ENCODE assay signal across 1 cellular context in the genomic region with DNA sequence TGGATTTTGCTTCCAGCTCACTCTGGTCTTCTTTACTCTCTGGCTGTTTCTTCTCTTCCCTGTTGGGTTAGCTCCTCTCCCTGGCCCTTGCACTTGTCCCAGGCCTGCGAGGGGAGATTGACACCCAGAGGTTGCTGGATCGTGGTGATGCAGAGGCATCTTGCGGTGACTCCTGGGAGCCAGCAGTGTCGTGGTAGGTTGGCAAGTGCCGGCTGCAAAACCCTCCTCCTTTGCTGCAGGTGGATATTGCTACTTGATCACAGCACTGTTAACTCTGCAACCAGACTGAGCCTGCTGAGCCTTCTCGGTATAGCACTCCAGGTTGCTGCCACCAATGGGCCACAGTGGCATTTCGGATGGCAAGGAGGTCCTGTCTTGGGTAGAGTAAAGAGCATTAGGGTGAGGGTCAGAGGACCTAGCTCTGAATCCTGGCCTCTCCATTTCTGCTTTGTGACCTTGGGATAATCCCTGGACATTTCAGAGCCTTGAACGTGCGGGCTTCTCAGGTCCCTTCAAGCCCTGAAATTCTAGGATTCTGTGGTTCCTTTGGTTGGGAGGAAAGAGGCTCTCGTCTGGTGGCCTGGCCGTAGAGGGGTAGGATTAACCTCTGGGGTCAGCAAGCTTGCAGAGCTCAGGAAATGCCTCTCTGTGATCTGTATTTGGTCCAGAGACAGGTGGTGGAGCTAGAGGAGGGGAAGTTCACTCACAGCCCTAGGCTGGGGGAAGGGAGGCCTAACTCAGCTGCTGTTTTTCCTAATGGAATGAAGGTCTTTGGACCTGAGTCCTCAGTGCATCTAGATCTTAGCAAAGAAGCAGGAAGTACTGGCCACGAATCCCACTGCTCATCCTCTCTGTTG.
TF ChIP-seq lines count a peak whose summit lies in the region.

No MANE protein-coding gene starts in this region.

TF ChIP-seq in HepG2, 621 proteins besides CTCF, POLR2A, EP300 and RAD21 (continued from another document and continues in another):
- peak; percentile 69 for TF ChIP-seq ZNF317 (CRISPR knock-in tag; IDR thresholded peaks at IDR 0.05)
- TF ChIP-seq ZSCAN22 (CRISPR knock-in tag; IDR thresholded peaks at IDR 0.05), result no peak
- TF ChIP-seq JARID2 (CRISPR knock-in tag; IDR thresholded peaks at IDR 0.05; ENCODE audit: insufficient replicate concordance), result no peak
- TF ChIP-seq KLF9 (CRISPR knock-in tag; IDR thresholded peaks at IDR 0.05; ENCODE audit: low read depth), result no peak
- TF ChIP-seq ZNF678 (CRISPR knock-in tag; IDR thresholded peaks at IDR 0.05), result no peak
- TF ChIP-seq, protein P1, sequence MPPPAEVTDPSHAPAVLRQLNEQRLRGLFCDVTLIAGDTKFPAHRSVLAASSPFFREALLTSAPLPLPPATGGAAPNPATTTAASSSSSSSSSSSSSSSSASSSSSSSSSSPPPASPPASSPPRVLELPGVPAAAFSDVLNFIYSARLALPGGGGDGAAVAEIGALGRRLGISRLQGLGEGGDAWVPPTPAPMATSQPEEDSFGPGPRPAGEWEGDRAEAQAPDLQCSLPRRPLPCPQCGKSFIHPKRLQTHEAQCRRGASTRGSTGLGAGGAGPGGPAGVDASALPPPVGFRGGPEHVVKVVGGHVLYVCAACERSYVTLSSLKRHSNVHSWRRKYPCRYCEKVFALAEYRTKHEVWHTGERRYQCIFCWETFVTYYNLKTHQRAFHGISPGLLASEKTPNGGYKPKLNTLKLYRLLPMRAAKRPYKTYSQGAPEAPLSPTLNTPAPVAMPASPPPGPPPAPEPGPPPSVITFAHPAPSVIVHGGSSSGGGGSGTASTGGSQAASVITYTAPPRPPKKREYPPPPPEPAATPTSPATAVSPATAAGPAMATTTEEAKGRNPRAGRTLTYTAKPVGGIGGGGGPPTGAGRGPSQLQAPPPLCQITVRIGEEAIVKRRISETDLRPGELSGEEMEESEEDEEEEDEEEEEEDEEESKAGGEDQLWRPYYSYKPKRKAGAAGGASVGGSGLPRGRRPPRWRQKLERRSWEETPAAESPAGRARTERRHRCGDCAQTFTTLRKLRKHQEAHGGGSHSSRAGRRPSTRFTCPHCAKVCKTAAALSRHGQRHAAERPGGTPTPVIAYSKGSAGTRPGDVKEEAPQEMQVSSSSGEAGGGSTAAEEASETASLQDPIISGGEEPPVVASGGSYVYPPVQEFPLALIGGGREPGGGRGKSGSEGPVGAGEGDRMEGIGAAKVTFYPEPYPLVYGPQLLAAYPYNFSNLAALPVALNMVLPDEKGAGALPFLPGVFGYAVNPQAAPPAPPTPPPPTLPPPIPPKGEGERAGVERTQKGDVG (CRISPR knock-in tag; IDR thresholded peaks at IDR 0.05; ENCODE audit: borderline replicate concordance), result no peak
- no peak for TF ChIP-seq ZBTB7B (CRISPR knock-in tag; IDR thresholded peaks at IDR 0.05)
- TF ChIP-seq CBX1 (IDR thresholded peaks at IDR 0.05; ENCODE audit: low read depth), result peak; percentile 33
- no peak for TF ChIP-seq GTF3A (CRISPR knock-in tag; conservative IDR thresholded peaks at IDR 0.05)
- no peak; the same call in 1 of the 2 replicates for TF ChIP-seq CBX5 (CRISPR knock-in tag; IDR thresholded peaks at IDR 0.05; ENCODE audit: borderline replicate concordance)
- peak; percentile 47; the same call in 1 of the 2 replicates for TF ChIP-seq FOXA3 (CRISPR knock-in tag; IDR thresholded peaks at IDR 0.05)
- TF ChIP-seq SRSF1 (optimal IDR thresholded peaks at IDR 0.05; ENCODE audit: low read depth, low read length), result no peak
- TF ChIP-seq KDM4B (CRISPR knock-in tag; IDR thresholded peaks at IDR 0.05), result no peak
- TF ChIP-seq ZNF768 (CRISPR knock-in tag; IDR thresholded peaks at IDR 0.05), result no peak
- TF ChIP-seq, protein P2, sequence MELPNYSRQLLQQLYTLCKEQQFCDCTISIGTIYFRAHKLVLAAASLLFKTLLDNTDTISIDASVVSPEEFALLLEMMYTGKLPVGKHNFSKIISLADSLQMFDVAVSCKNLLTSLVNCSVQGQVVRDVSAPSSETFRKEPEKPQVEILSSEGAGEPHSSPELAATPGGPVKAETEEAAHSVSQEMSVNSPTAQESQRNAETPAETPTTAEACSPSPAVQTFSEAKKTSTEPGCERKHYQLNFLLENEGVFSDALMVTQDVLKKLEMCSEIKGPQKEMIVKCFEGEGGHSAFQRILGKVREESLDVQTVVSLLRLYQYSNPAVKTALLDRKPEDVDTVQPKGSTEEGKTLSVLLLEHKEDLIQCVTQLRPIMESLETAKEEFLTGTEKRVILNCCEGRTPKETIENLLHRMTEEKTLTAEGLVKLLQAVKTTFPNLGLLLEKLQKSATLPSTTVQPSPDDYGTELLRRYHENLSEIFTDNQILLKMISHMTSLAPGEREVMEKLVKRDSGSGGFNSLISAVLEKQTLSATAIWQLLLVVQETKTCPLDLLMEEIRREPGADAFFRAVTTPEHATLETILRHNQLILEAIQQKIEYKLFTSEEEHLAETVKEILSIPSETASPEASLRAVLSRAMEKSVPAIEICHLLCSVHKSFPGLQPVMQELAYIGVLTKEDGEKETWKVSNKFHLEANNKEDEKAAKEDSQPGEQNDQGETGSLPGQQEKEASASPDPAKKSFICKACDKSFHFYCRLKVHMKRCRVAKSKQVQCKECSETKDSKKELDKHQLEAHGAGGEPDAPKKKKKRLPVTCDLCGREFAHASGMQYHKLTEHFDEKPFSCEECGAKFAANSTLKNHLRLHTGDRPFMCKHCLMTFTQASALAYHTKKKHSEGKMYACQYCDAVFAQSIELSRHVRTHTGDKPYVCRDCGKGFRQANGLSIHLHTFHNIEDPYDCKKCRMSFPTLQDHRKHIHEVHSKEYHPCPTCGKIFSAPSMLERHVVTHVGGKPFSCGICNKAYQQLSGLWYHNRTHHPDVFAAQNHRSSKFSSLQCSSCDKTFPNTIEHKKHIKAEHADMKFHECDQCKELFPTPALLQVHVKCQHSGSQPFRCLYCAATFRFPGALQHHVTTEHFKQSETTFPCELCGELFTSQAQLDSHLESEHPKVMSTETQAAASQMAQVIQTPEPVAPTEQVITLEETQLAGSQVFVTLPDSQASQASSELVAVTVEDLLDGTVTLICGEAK (IDR thresholded peaks at IDR 0.05), result no peak
- TF ChIP-seq, protein P2 (CRISPR knock-in tag; IDR thresholded peaks at IDR 0.05), result no peak; the same call in 1 of the 2 replicates
- peak; percentile 47; the same call in 1 of the 2 replicates for TF ChIP-seq SPEN (CRISPR knock-in tag; IDR thresholded peaks at IDR 0.05; ENCODE audit: low read depth)
- TF ChIP-seq KLF6 (CRISPR knock-in tag; IDR thresholded peaks at IDR 0.05), result no peak
- no peak for TF ChIP-seq NFIC (IDR thresholded peaks at IDR 0.05; ENCODE audit: low read length)
- TF ChIP-seq NAIF1 (CRISPR knock-in tag; IDR thresholded peaks at IDR 0.05; ENCODE audit: borderline replicate concordance), result no peak
- TF ChIP-seq, protein P3, sequence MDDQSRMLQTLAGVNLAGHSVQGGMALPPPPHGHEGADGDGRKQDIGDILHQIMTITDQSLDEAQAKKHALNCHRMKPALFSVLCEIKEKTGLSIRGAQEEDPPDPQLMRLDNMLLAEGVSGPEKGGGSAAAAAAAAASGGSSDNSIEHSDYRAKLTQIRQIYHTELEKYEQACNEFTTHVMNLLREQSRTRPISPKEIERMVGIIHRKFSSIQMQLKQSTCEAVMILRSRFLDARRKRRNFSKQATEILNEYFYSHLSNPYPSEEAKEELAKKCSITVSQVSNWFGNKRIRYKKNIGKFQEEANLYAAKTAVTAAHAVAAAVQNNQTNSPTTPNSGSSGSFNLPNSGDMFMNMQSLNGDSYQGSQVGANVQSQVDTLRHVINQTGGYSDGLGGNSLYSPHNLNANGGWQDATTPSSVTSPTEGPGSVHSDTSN (CRISPR knock-in tag; IDR thresholded peaks at IDR 0.05; ENCODE audit: borderline replicate concordance), result no peak
- no peak for TF ChIP-seq MTF1 (CRISPR knock-in tag; IDR thresholded peaks at IDR 0.05)
- TF ChIP-seq, protein P4, sequence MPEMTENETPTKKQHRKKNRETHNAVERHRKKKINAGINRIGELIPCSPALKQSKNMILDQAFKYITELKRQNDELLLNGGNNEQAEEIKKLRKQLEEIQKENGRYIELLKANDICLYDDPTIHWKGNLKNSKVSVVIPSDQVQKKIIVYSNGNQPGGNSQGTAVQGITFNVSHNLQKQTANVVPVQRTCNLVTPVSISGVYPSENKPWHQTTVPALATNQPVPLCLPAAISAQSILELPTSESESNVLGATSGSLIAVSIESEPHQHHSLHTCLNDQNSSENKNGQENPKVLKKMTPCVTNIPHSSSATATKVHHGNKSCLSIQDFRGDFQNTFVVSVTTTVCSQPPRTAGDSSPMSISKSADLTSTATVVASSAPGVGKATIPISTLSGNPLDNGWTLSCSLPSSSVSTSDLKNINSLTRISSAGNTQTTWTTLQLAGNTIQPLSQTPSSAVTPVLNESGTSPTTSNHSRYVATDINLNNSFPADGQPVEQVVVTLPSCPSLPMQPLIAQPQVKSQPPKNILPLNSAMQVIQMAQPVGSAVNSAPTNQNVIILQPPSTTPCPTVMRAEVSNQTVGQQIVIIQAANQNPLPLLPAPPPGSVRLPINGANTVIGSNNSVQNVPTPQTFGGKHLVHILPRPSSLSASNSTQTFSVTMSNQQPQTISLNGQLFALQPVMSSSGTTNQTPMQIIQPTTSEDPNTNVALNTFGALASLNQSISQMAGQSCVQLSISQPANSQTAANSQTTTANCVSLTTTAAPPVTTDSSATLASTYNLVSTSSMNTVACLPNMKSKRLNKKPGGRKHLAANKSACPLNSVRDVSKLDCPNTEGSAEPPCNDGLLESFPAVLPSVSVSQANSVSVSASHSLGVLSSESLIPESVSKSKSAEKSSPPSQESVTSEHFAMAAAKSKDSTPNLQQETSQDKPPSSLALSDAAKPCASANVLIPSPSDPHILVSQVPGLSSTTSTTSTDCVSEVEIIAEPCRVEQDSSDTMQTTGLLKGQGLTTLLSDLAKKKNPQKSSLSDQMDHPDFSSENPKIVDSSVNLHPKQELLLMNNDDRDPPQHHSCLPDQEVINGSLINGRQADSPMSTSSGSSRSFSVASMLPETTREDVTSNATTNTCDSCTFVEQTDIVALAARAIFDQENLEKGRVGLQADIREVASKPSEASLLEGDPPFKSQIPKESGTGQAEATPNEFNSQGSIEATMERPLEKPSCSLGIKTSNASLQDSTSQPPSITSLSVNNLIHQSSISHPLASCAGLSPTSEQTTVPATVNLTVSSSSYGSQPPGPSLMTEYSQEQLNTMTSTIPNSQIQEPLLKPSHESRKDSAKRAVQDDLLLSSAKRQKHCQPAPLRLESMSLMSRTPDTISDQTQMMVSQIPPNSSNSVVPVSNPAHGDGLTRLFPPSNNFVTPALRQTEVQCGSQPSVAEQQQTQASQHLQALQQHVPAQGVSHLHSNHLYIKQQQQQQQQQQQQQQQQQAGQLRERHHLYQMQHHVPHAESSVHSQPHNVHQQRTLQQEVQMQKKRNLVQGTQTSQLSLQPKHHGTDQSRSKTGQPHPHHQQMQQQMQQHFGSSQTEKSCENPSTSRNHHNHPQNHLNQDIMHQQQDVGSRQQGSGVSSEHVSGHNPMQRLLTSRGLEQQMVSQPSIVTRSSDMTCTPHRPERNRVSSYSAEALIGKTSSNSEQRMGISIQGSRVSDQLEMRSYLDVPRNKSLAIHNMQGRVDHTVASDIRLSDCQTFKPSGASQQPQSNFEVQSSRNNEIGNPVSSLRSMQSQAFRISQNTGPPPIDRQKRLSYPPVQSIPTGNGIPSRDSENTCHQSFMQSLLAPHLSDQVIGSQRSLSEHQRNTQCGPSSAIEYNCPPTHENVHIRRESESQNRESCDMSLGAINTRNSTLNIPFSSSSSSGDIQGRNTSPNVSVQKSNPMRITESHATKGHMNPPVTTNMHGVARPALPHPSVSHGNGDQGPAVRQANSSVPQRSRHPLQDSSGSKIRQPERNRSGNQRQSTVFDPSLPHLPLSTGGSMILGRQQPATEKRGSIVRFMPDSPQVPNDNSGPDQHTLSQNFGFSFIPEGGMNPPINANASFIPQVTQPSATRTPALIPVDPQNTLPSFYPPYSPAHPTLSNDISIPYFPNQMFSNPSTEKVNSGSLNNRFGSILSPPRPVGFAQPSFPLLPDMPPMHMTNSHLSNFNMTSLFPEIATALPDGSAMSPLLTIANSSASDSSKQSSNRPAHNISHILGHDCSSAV (CRISPR knock-in tag; IDR thresholded peaks at IDR 0.05; ENCODE audit: borderline replicate concordance), result no peak
- TF ChIP-seq MZF1 (CRISPR knock-in tag; IDR thresholded peaks at IDR 0.05; ENCODE audit: borderline replicate concordance), result no peak
- TF ChIP-seq ZBTB42 (CRISPR knock-in tag; IDR thresholded peaks at IDR 0.05), result no peak
- peak; percentile 58; the same call in 1 of the 2 replicates for TF ChIP-seq ZNF274 (CRISPR knock-in tag; IDR thresholded peaks at IDR 0.05)
- no peak for TF ChIP-seq THYN1 (CRISPR knock-in tag; IDR thresholded peaks at IDR 0.05; ENCODE audit: borderline replicate concordance, low read depth)
- no peak for TF ChIP-seq DR1 (CRISPR knock-in tag; IDR thresholded peaks at IDR 0.05)
- TF ChIP-seq, protein P5, sequence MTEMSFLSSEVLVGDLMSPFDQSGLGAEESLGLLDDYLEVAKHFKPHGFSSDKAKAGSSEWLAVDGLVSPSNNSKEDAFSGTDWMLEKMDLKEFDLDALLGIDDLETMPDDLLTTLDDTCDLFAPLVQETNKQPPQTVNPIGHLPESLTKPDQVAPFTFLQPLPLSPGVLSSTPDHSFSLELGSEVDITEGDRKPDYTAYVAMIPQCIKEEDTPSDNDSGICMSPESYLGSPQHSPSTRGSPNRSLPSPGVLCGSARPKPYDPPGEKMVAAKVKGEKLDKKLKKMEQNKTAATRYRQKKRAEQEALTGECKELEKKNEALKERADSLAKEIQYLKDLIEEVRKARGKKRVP (CRISPR knock-in tag; IDR thresholded peaks at IDR 0.05), result no peak
